In genomic region chr6:30325150-30325872, GRCh38 we compare ENCODE assay signal across 8 cellular contexts. TPM values are rescaled to one million over a fixed set of nuclear protein-coding genes. Genes with fewer than 3 reads are reported as not detected.
A peak's percentile ranks its signal among the peaks of the same experiment; 100 is the strongest.
DNase-seq lines count a peak whose midpoint lies in the region; TF ChIP-seq lines count a peak whose summit lies in the region.

No MANE protein-coding gene starts in this region.

- H3K36me3 ChIP-seq in trophoblast cell (ENCODE audit: control insufficient read depth in 1 of 2, insufficient read depth in 2 of 2, low read length in 2 of 2): peaks cover 6 to 9% of the 10 kb centered on the region in 2 experiments

- peak overlapping the region; percentile 89 for H3K4ac ChIP-seq in trophoblast cell (ENCODE audit: low read depth, low read length)

- H3K36me3 Mint-ChIP-seq in activated T-helper 1 cell treated with anti-CD3 and anti-CD28 coated beads, Interleukin-12 subunit alpha, Interleukin-12 subunit beta, Interleukin-2, Interleukin-4 antibody, amounts not matched to agents 30 ng/mL and 10 ng/mL and 1 ng/mL, durations not matched to agents 14 hours and 24 hours and 36 hours (ENCODE audit: low read depth): peaks cover 36% of the 10 kb centered on the region

- peaks cover 0 to 5% of the 10 kb centered on the region in 2 experiments for H3K4me1 ChIP-seq in trophoblast cell (ENCODE audit: control insufficient read depth in 1 of 2, insufficient read depth in 2 of 2, low read length in 2 of 2)

- peak overlapping the region; percentile 87 for H3K4me3 ChIP-seq in fibroblast of villous mesenchyme (ENCODE audit: low read depth, low read length)
- peak overlapping the region; percentile 84 for H3K4me3 ChIP-seq in trophoblast cell (ENCODE audit: low read depth, low read length)

- peaks cover 67% of the 10 kb centered on the region for H3K4me1 Mint-ChIP-seq in activated T-helper 1 cell treated with anti-CD3 and anti-CD28 coated beads, Interleukin-12 subunit alpha, Interleukin-12 subunit beta, Interleukin-2, Interleukin-4 antibody, amounts not matched to agents 30 ng/mL and 10 ng/mL and 1 ng/mL, durations not matched to agents 14 hours and 24 hours and 36 hours (ENCODE audit: low read depth)

- peak overlapping the region; percentile 99 for H3K4me2 ChIP-seq in trophoblast cell (ENCODE audit: low read length)

- intact Hi-C loops in activated T-helper 1 cell treated with anti-CD3 and anti-CD28 coated beads, Interleukin-12 subunit alpha, Interleukin-12 subunit beta, Interleukin-2, Interleukin-4 antibody, amounts not matched to agents 30 ng/mL and 10 ng/mL and 1 ng/mL, durations not matched to agents 14 hours and 24 hours and 36 hours (cut with micrococcal nuclease): loop anchor here (1.0 to 10.0 kb wide), 7 partner anchors 8 to 1852 kb away; partner anchors contain the start of genes AGPAT1, GNL1, PPP1R18 and PRR3

- H2BK120ac ChIP-seq in trophoblast cell (ENCODE audit: insufficient read depth, low read length, poor library complexity): no peak overlapping the region

- no peak overlapping the region for H3K27ac ChIP-seq in trophoblast cell (ENCODE audit: low read depth, low read length)

- peak overlapping the region; percentile 74 for H4K12ac ChIP-seq in trophoblast cell (ENCODE audit: low read depth, low read length)

- DNase-seq in CMK (ENCODE audit: low read depth): peak; percentile 3
- DNase-seq in H4 (ENCODE audit: low spot score): peak; percentile 44
- peak; percentile 69 for DNase-seq in NCI-H510A (lab: John Stamatoyannopoulos, UW)
- peak; percentile 76 for DNase-seq in activated T-helper 1 cell treated with anti-CD3 and anti-CD28 coated beads, Interleukin-12 subunit alpha, Interleukin-12 subunit beta, Interleukin-2, Interleukin-4 antibody, amounts not matched to agents 30 ng/mL and 10 ng/mL and 1 ng/mL, durations not matched to agents 14 hours and 24 hours and 36 hours (ENCODE audit: low spot score)
- peak; percentile 66 for DNase-seq in fibroblast of villous mesenchyme (ENCODE audit: low read depth)
- DNase-seq in trophoblast cell: peak; percentile 65 to 67
- no peak for DNase-seq in DMS53 treated with DMSO at 0.1 percent for 48 hours (lab: John Stamatoyannopoulos, UW; ENCODE audit: unreplicated experiment)
- no peak for DNase-seq in GDM1 (lab: John Stamatoyannopoulos, UW)

- H3K27me3 Mint-ChIP-seq in activated T-helper 1 cell treated with anti-CD3 and anti-CD28 coated beads, Interleukin-12 subunit alpha, Interleukin-12 subunit beta, Interleukin-2, Interleukin-4 antibody, amounts not matched to agents 30 ng/mL and 10 ng/mL and 1 ng/mL, durations not matched to agents 14 hours and 24 hours and 36 hours (ENCODE audit: insufficient read depth): no peaks in the 10 kb centered on the region

- H3K27ac Mint-ChIP-seq in activated T-helper 1 cell treated with anti-CD3 and anti-CD28 coated beads, Interleukin-12 subunit alpha, Interleukin-12 subunit beta, Interleukin-2, Interleukin-4 antibody, amounts not matched to agents 30 ng/mL and 10 ng/mL and 1 ng/mL, durations not matched to agents 14 hours and 24 hours and 36 hours: peak overlapping the region; percentile 100

- no peak overlapping the region for H2BK12ac ChIP-seq in trophoblast cell (ENCODE audit: low read length)

- H3K9ac ChIP-seq in trophoblast cell (ENCODE audit: low read length): no peak overlapping the region

- H2AFZ ChIP-seq in trophoblast cell (ENCODE audit: insufficient read depth, low read length, poor library complexity): peak overlapping the region; percentile 37

- H2BK5ac ChIP-seq in trophoblast cell (ENCODE audit: low read depth, low read length, poor library complexity): no peak overlapping the region

- H3K4me3 Mint-ChIP-seq in activated T-helper 1 cell treated with anti-CD3 and anti-CD28 coated beads, Interleukin-12 subunit alpha, Interleukin-12 subunit beta, Interleukin-2, Interleukin-4 antibody, amounts not matched to agents 30 ng/mL and 10 ng/mL and 1 ng/mL, durations not matched to agents 14 hours and 24 hours and 36 hours: peak overlapping the region; percentile 99

- H3K27me3 ChIP-seq in trophoblast cell (ENCODE audit: insufficient read depth, low read length): no peaks in the 10 kb centered on the region

- H2AK5ac ChIP-seq in trophoblast cell (ENCODE audit: low read length): no peak overlapping the region

- WGBS in trophoblast cell (ENCODE audit: extremely low coverage, insufficient coverage, insufficient read length): no CpG with 5 or more reads among the region's 10 CpGs

- no peaks in the 10 kb centered on the region for H3K9me3 ChIP-seq in trophoblast cell (ENCODE audit: insufficient read depth, low read depth, low read length)

- peaks cover 17% of the 10 kb centered on the region for H3K79me2 ChIP-seq in trophoblast cell (ENCODE audit: control insufficient read depth, insufficient read depth, low read length, poor library complexity)

- H3K14ac ChIP-seq in trophoblast cell (ENCODE audit: low read length): no peak overlapping the region

- peak overlapping the region; percentile 97 for H4K8ac ChIP-seq in trophoblast cell (ENCODE audit: low read depth, low read length)

- H3K18ac ChIP-seq in trophoblast cell (ENCODE audit: low read length): no peak overlapping the region

- H3K79me1 ChIP-seq in trophoblast cell (ENCODE audit: low read length): peaks cover 14% of the 10 kb centered on the region

- H3K9me3 Mint-ChIP-seq in activated T-helper 1 cell treated with anti-CD3 and anti-CD28 coated beads, Interleukin-12 subunit alpha, Interleukin-12 subunit beta, Interleukin-2, Interleukin-4 antibody, amounts not matched to agents 30 ng/mL and 10 ng/mL and 1 ng/mL, durations not matched to agents 14 hours and 24 hours and 36 hours: no peaks in the 10 kb centered on the region

- no peak overlapping the region for H3K23ac ChIP-seq in trophoblast cell (ENCODE audit: low read length)

- TF ChIP-seq CTCF in fibroblast of villous mesenchyme (IDR thresholded peaks at IDR 0.05; ENCODE audit: insufficient read depth, low read depth, low read length): no peak

- H4K91ac ChIP-seq in trophoblast cell (ENCODE audit: low read depth, low read length): no peak overlapping the region

RNA-seq across cellular contexts. Expression of gene TRIM39, which starts 1.4 kb away (rescaled TPM):
- total RNA-seq in H4 (2014; rRNA removed; shearing (Covaris generic)): 7.2 and 11.2 TPM in 2 replicates
- 14.2 and 15.6 TPM in 2 replicates for total RNA-seq in activated T-helper 1 cell treated with anti-CD3 and anti-CD28 coated beads, Interleukin-12 subunit alpha, Interleukin-12 subunit beta, Interleukin-2, Interleukin-4 antibody, amounts not matched to agents 30 ng/mL and 10 ng/mL and 1 ng/mL, durations not matched to agents 14 hours and 24 hours and 36 hours
- 10.8 and 11.3 TPM in 2 replicates for total RNA-seq in fibroblast of villous mesenchyme
- 14.4 and 14.8 TPM in 2 replicates for polyA plus RNA-seq in trophoblast cell (2013)

RNA-seq across cellular contexts. Expression of gene RPP21, which starts 19.6 kb away (rescaled TPM):
- 48.2 and 71.3 TPM in 2 replicates for total RNA-seq in H4 (2014; rRNA removed; shearing (Covaris generic))
- 54.2 and 62.8 TPM in 2 replicates for total RNA-seq in activated T-helper 1 cell treated with anti-CD3 and anti-CD28 coated beads, Interleukin-12 subunit alpha, Interleukin-12 subunit beta, Interleukin-2, Interleukin-4 antibody, amounts not matched to agents 30 ng/mL and 10 ng/mL and 1 ng/mL, durations not matched to agents 14 hours and 24 hours and 36 hours
- total RNA-seq in fibroblast of villous mesenchyme: 26.3 and 45.4 TPM in 2 replicates
- polyA plus RNA-seq in trophoblast cell (2013): 99.8 and 100 TPM in 2 replicates

Comparison
In these comparisons a context has a peak if more than half of its experiments do, and no peak if none do; other contexts are left out.
1. DNase-seq: peak in CMK (single experiment), H4 (single experiment), NCI-H510A (single experiment), activated T-helper 1 cell treated with anti-CD3 and anti-CD28 coated beads, Interleukin-12 subunit alpha, Interleukin-12 subunit beta, Interleukin-2, Interleukin-4 antibody, amounts not matched to agents 30 ng/mL and 10 ng/mL and 1 ng/mL, durations not matched to agents 14 hours and 24 hours and 36 hours (single experiment), fibroblast of villous mesenchyme (single experiment) and trophoblast cell (2 of 2); none in DMS53 treated with DMSO at 0.1 percent for 48 hours (single experiment) and GDM1 (single experiment).